In the genomic region with DNA sequence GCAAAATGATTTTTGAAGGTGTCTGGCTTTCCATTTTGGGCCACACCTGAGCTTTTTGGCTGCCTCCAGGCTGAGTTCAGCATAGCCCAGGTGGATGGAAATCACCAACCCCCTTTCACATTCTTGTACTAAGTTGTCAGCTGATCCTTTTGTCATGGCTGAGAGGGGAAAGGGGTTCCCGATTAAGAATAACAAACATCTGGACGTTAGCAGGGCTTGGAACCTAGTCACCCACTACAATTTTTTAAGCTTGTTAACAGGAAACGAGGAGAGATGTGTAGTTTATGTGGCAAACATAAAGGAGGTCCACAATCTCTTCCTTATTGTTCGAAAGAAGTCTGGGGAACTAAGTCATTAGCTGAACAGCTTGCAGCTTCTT, we compare ENCODE assay signal across 9 cellular contexts.
A peak's percentile ranks its signal among the peaks of the same experiment; 100 is the strongest.
DNase-seq lines count a peak whose midpoint lies in the region; ATAC-seq and TF ChIP-seq lines count a peak whose summit lies in the region.
"Had no signal": no experiment of that assay in that cellular context is flagged by ENCODE, and none has a peak within 500 bp of the region (broad histone marks: within the 10 kb centered on the region; RNA-seq: fewer than 3 reads in every experiment).

No MANE protein-coding gene starts in this region.

- in situ Hi-C loops in HAP-1 (cut with MboI; ENCODE audit: low sequenced_read_pairs), result loop anchor here (25.0 kb wide), 2 partner anchors 498 to 1073 kb away; no protein-coding TSS in a partner anchor
- in situ Hi-C loops in astrocyte of the spinal cord (cut with HindIII; ENCODE audit: low sequenced_read_pairs), result loop anchor here (25.0 kb wide), 1 partner anchor 1048 kb away; no protein-coding TSS in a partner anchor

- TF ChIP-seq CTCF in astrocyte of the spinal cord (IDR thresholded peaks at IDR 0.05; ENCODE audit: low read depth, low read length), result no peak

- no peak overlapping the region for H3K9ac ChIP-seq in iPS-20b (ENCODE audit: low read depth, low read length)

- H3K4me1 ChIP-seq in HAP-1 (peaks cover 39% of the 10 kb centered on the region), iPS-20b (ENCODE audit: insufficient read depth, low read length) (peaks cover 37% of the 10 kb centered on the region)

- H3K27ac ChIP-seq in iPS-20b (ENCODE audit: low read length), result no peak overlapping the region
- peak overlapping the region in 17 of 21 experiments; percentile 43 to 95 (median 83) for H3K27ac ChIP-seq in skin epidermis

- H3K27me3 ChIP-seq in HAP-1 (ENCODE audit: low read depth) (no peaks in the 10 kb centered on the region), iPS-20b (ENCODE audit: insufficient read depth, low read length) (peaks cover 98% of the 10 kb centered on the region)

- no peak for ATAC-seq in HG03571 (IDR thresholded peaks at IDR 0.05; ENCODE audit: unreplicated experiment)
- ATAC-seq: activated T-cell treated with anti-CD3 and anti-CD28 coated beads, Interleukin-2, amount 50 U/mL, for 72 hours had no signal

- H3K9me3 ChIP-seq in HAP-1 (no peaks in the 10 kb centered on the region), iPS-20b (ENCODE audit: insufficient read depth, low read depth, low read length) (no peaks in the 10 kb centered on the region; the same call in 1 of the 2 replicates)

- H3K4me3 ChIP-seq in HAP-1, result peak overlapping the region; percentile 63
- peak overlapping the region; percentile 99 for H3K4me3 ChIP-seq in astrocyte of the spinal cord (ENCODE audit: low read depth, low read length)
- 0 out of 2 replicates have a peak overlapping the region, but pooled peaks have one; percentile 47 for H3K4me3 ChIP-seq in iPS-20b (ENCODE audit: low read length)
- H3K4me3 ChIP-seq in skin epidermis, result peak overlapping the region; percentile 7 to 62 (median 48)

- DNase-seq in HAP-1 (ENCODE audit: low spot score in 2 of 2) (no peak), astrocyte of the spinal cord (ENCODE audit: low read depth, low spot score) (peak; percentile 40), CD1c-positive myeloid dendritic cell (ENCODE audit: extremely low spot score) (no peak), foreskin melanocyte (no peak), SW480 (ENCODE audit: low spot score) (no peak)
- DNase-seq: activated T-cell treated with anti-CD3 and anti-CD28 coated beads, Interleukin-2, amount 50 U/mL, for 72 hours had no signal

- H3K36me3 ChIP-seq in HAP-1 (replicated peaks), result peaks cover 37% of the 10 kb centered on the region
- H3K36me3 ChIP-seq in iPS-20b (ENCODE audit: insufficient read depth, low read depth, low read length), result no peaks in the 10 kb centered on the region

Comparison
In these comparisons a context has a peak if more than half of its experiments do, and no peak if none do; other contexts are left out.
1. H3K4me3 ChIP-seq: peak in every context shown above with its lines; median percentile 99 in astrocyte of the spinal cord; 63 in HAP-1; 48 in skin epidermis; 47 in iPS-20b.